8 cellular contexts compared by ENCODE assay signal in the genomic region with DNA sequence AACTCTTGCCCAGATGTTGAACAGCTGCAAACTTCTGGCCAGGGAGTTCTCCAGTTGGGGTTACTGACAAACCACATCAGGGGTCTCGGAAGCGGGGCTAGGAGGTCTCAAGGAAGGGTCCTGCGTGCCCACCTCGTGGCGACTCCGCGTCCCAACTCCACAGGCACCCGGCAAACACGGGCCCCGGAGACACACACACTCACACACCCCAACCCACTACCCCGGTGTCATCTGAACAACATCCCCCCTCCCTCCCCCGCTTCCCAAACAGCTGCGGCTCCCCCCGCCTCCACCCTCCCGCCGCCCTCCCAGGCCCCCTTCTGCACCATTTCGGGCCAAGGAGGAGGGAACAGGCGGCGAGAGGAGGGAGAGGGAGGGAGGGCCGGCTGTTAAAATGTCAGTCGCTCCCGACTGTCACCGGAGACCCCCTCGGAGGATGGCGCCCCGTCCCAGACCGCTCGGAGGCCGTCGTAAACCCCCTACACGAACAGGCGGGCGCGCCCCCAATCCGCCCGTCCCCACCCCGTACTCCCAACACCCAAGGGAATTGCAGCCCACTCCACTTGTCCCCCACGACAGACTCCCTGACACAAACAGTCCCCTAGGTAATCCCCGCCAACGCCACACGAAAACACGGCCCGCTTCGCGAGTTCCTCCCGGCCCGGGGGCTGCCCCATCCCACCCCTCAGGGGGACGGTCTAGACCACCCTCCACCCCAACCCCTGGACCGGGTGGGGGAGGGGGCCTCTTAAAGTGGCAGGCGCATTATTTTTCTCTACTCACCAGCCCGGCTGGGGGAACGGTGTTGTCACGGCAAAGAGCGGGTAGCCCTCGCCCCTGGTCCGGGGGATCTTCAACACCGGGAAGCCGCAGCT. TPM values are rescaled to one million over a fixed set of nuclear protein-coding genes. Genes with fewer than 3 reads are reported as not detected.
DNase-seq lines count a peak whose midpoint lies in the region; ATAC-seq and TF ChIP-seq lines count a peak whose summit lies in the region.

No MANE protein-coding gene starts in this region.

- intact Hi-C loops in dorsolateral prefrontal cortex (cut with DNase I): loop anchor here (5.0 to 10.0 kb wide), 2 partner anchors 117 to 225 kb away; a partner anchor contains a TSS

- H3K27me3 ChIP-seq in dorsolateral prefrontal cortex (no peaks in the 10 kb centered on the region), lung (ENCODE audit: control insufficient read depth, insufficient read depth) (no peaks in the 10 kb centered on the region), stomach smooth muscle (ENCODE audit: control insufficient read depth in 1 of 2, insufficient read depth in 2 of 2, low read length in 2 of 2) (no peaks in the 10 kb centered on the region)

- peak overlapping the region; percentile 75 to 100 (median 98) for H3K4me3 ChIP-seq in dorsolateral prefrontal cortex
- H3K4me3 ChIP-seq in lung: peak overlapping the region; percentile 95
- peak overlapping the region; percentile 96 to 97 for H3K4me3 ChIP-seq in stomach smooth muscle (ENCODE audit: low read length in 2 of 2)

- H3K9me3 ChIP-seq in lung (ENCODE audit: control insufficient read depth in 2 of 2, insufficient read depth in 1 of 2, low read length in 1 of 2) (no peaks in the 10 kb centered on the region), stomach smooth muscle (ENCODE audit: control insufficient read depth in 2 of 2, low read length in 2 of 2) (no peaks in the 10 kb centered on the region)

- TF ChIP-seq CTCF in VCaP (conservative IDR thresholded peaks at IDR 0.05) (no peak), dorsolateral prefrontal cortex (IDR thresholded peaks at IDR 0.05 in 54 of 56, conservative IDR thresholded peaks at IDR 0.05 in 2 of 56; ENCODE audit: low read depth in 1 of 56, partially characterized antibody in 56 of 56) (no peak), lung (IDR thresholded peaks at IDR 0.05; ENCODE audit: control extremely low read depth, extremely low read depth) (no peak)

- H3K9ac ChIP-seq in stomach smooth muscle (ENCODE audit: low read length in 2 of 2): peak overlapping the region; percentile 95 to 97

- no peaks in the 10 kb centered on the region for H3K36me3 ChIP-seq in lung (ENCODE audit: control insufficient read depth in 2 of 2, insufficient read depth in 2 of 2, low read length in 2 of 2)
- peaks cover 0 to 2% of the 10 kb centered on the region in 2 donors for H3K36me3 ChIP-seq in stomach smooth muscle (ENCODE audit: control insufficient read depth in 2 of 2, insufficient read depth in 2 of 2, low read length in 2 of 2)

- peaks cover 41 to 48% of the 10 kb centered on the region in 2 donors for H3K4me1 ChIP-seq in lung (ENCODE audit: control insufficient read depth in 2 of 2, insufficient read depth in 2 of 2, low read length in 2 of 2)
- H3K4me1 ChIP-seq in stomach smooth muscle (ENCODE audit: control insufficient read depth, insufficient read depth, low read length): peaks cover 77% of the 10 kb centered on the region

- H3K27ac ChIP-seq in VCaP (peak overlapping the region; percentile 98), dorsolateral prefrontal cortex (peak overlapping the region; percentile 93 to 100 (median 100)), lung (ENCODE audit: low read depth in 1 of 2, low read length in 1 of 2) (peak overlapping the region; percentile 97 to 99), stomach smooth muscle (ENCODE audit: low read length) (peak overlapping the region; percentile 100)

- 0 to 1% methylated on average over 47 to 58 of the region's 58 CpGs for WGBS in lung, 2 donors

- peak; percentile 1 for ATAC-seq in HG03025 (IDR thresholded peaks at IDR 0.05; ENCODE audit: low FRiP score, unreplicated experiment)
- no peak for ATAC-seq in lung (ENCODE audit: insufficient read depth, low FRiP score)

- DNase-seq in Daoy (ENCODE audit: low read depth) (peak; percentile 29), dorsolateral prefrontal cortex (peak in 5 of 10 donors; percentile 54 to 75 (median 68)), lung (ENCODE audit: low spot score) (peak; percentile 55), LoVo (ENCODE audit: low spot score) (no peak), NOMO-1 treated with dmso at 0.1 percent for 144 hours (lab: John Stamatoyannopoulos, UW; ENCODE audit: unreplicated experiment) (no peak)

RNA-seq across cellular contexts. Expression of a gene that starts 0.6 kb away (rescaled TPM):
- 2.5 and 6.1 TPM in 2 replicates for total RNA-seq in Daoy (2014; rRNA removed; shearing (Covaris generic))
- total RNA-seq in dorsolateral prefrontal cortex (100 to 1,000 TPM in 40 of 120 experiments, 10 to 100 TPM in 80; 63.8 to 123 (median 93.8) TPM), lung (10 to 100 TPM; 23.0 to 52.5 TPM)
- polyA plus RNA-seq in lung: 10 to 100 TPM; 23.0 to 23.3 TPM

Comparison
In these comparisons a context has a peak if more than half of its experiments do, and no peak if none do; other contexts are left out.
1. DNase-seq: peak in Daoy (single experiment) and lung (single experiment); none in LoVo (single experiment) and NOMO-1 treated with dmso at 0.1 percent for 144 hours (single experiment).
2. Peak in every context shown above with its lines, with median percentiles within 50 percentile points of each other: H3K27ac ChIP-seq and H3K4me3 ChIP-seq.